Comparison of ENCODE assay signal across 1 cellular context in genomic region chr1:231414260-231415016, GRCh38.
TF ChIP-seq lines count a peak whose summit lies in the region.

No MANE protein-coding gene starts in this region.

TF ChIP-seq in GM12878, 131 proteins besides CTCF, POLR2A, EP300 and RAD21 (continued from another document):
- TF ChIP-seq ZNF592 (IDR thresholded peaks at IDR 0.05) = no peak
- TF ChIP-seq YBX1 (IDR thresholded peaks at IDR 0.05) = no peak
- 0 out of 2 replicates have a peak, but pooled peaks have one; percentile 11 for TF ChIP-seq MLLT1 (IDR thresholded peaks at IDR 0.05)
